17 cellular contexts compared by ENCODE assay signal in the genomic region with DNA sequence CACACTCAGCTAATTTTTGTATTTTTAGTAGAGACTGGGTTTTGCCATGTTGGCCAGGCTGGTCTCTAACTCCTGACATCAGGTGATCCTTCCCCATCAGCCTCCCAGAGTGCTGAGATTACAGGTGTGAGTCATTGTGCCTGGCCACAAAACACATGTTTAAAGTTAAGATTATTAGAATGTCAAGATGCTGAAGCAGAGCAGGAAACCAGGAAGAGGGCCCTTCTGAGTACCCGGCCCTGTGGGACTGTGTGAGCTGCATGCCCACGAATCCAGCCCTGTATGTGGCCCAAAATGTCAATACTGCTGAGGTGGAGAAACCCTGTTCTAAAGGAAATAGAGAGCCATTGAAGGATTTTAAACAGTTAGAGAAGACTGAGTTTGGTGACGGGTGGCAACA.
"Had no signal": no experiment of that assay in that cellular context is flagged by ENCODE, and none has a peak within 500 bp of the region (broad histone marks: within the 10 kb centered on the region; RNA-seq: fewer than 3 reads in every experiment).

No MANE protein-coding gene starts in this region.

- H3K27ac ChIP-seq: epithelial cell of prostate, esophagus muscularis mucosa, spleen had no signal

- DNase-seq: effector memory CD8-positive, alpha-beta T cell; foreskin fibroblast; kidney; left cardiac atrium; left ventricle myocardium superior; mucosa of descending colon; naive thymus-derived CD8-positive, alpha-beta T cell; posterior cingulate gyrus; spleen; stimulated activated CD4-positive, alpha-beta T cell treated with anti-CD3 and anti-CD28 coated beads, Interleukin-15, amount 100 ng/mL, for 24 hours; stimulated activated CD4-positive, alpha-beta T cell treated with anti-CD3 and anti-CD28 coated beads, Interleukin-1b, Interleukin-23, amount 100 ng/mL, for 48 hours; stimulated activated CD4-positive, alpha-beta T cell treated with anti-CD3 and anti-CD28 coated beads, Interleukin-4, amount 100 ng/mL, for 4 hours; stimulated activated naive B cell treated with anti-CD40 and anti-IgM and Interleukin-4, amounts not matched to agents 10 μg/mL and 1 μg/mL and 100 μg/mL, for 72 hours; trophoblast cell had no signal

- H3K36me3 ChIP-seq: esophagus muscularis mucosa, spleen had no signal

- H3K4me1 Mint-ChIP-seq: naive thymus-derived CD8-positive, alpha-beta T cell; stimulated activated naive B cell treated with anti-CD40 and anti-IgM and Interleukin-4, amounts not matched to agents 10 μg/mL and 1 μg/mL and 100 μg/mL, for 72 hours had no signal

- ATAC-seq: effector memory CD8-positive, alpha-beta T cell; left cardiac atrium; left ventricle myocardium superior; mucosa of descending colon; naive thymus-derived CD8-positive, alpha-beta T cell; sciatic nerve; stimulated activated naive B cell treated with anti-CD40 and anti-IgM and Interleukin-4, amounts not matched to agents 10 μg/mL and 1 μg/mL and 100 μg/mL, for 72 hours had no signal

- H3K4me3 Mint-ChIP-seq: effector memory CD8-positive, alpha-beta T cell; naive thymus-derived CD8-positive, alpha-beta T cell; stimulated activated naive B cell treated with anti-CD40 and anti-IgM and Interleukin-4, amounts not matched to agents 10 μg/mL and 1 μg/mL and 100 μg/mL, for 72 hours had no signal

- H3K9me3 Mint-ChIP-seq: effector memory CD8-positive, alpha-beta T cell; naive thymus-derived CD8-positive, alpha-beta T cell; stimulated activated naive B cell treated with anti-CD40 and anti-IgM and Interleukin-4, amounts not matched to agents 10 μg/mL and 1 μg/mL and 100 μg/mL, for 72 hours had no signal

- H3K27ac Mint-ChIP-seq: effector memory CD8-positive, alpha-beta T cell; naive thymus-derived CD8-positive, alpha-beta T cell; stimulated activated naive B cell treated with anti-CD40 and anti-IgM and Interleukin-4, amounts not matched to agents 10 μg/mL and 1 μg/mL and 100 μg/mL, for 72 hours had no signal

- H3K27me3 ChIP-seq: esophagus muscularis mucosa had no signal

- H3K9me3 ChIP-seq: esophagus muscularis mucosa, mucosa of descending colon, spleen had no signal

- H3K4me3 ChIP-seq: esophagus muscularis mucosa, mucosa of descending colon, spleen had no signal

- H3K4me1 ChIP-seq: esophagus muscularis mucosa, spleen had no signal
